39 cellular contexts compared by ENCODE assay signal in genomic region chr4:80301884-80302283, GRCh38. TPM values are rescaled to one million over a fixed set of nuclear protein-coding genes. Genes with fewer than 3 reads are reported as not detected.
"Had no signal": no experiment of that assay in that cellular context is flagged by ENCODE, and none has a peak within 500 bp of the region (broad histone marks: within the 10 kb centered on the region; RNA-seq: fewer than 3 reads in every experiment).

No MANE protein-coding gene starts in this region.

- H3K27ac ChIP-seq: adrenal gland, ascending aorta, body of pancreas, brain microvascular endothelial cell, breast epithelium, cardiac muscle cell had no signal

- H3K9me3 Mint-ChIP-seq: activated naive CD4-positive, alpha-beta T cell treated with anti-CD3 and anti-CD28 coated beads for 36 hours; activated naive CD4-positive, alpha-beta T cell treated with anti-CD3 and anti-CD28 coated beads, Interleukin-2, amount 50 U/mL, for 24 hours; activated naive CD4-positive, alpha-beta T cell treated with anti-CD3 and anti-CD28 coated beads, Interleukin-2, amount 50 U/mL, for 72 hours; activated naive CD8-positive, alpha-beta T cell treated with anti-CD3 and anti-CD28 coated beads for 36 hours; activated naive CD8-positive, alpha-beta T cell treated with anti-CD3 and anti-CD28 coated beads, Interleukin-2, amount 10 ng/mL, durations not matched to agents 7 days and 5 days; activated naive CD8-positive, alpha-beta T cell treated with anti-CD3 and anti-CD28 coated beads, Interleukin-2, amount 50 U/mL, for 24 hours; activated T-cell treated with anti-CD3 and anti-CD28 coated beads, Interleukin-2, amount 50 U/mL, for 4 hours; activated T-helper 1 cell treated with anti-CD3 and anti-CD28 coated beads, Interleukin-12 subunit alpha, Interleukin-12 subunit beta, Interleukin-2, Interleukin-4 antibody, amounts not matched to agents 30 ng/mL and 10 ng/mL and 1 ng/mL, durations not matched to agents 14 hours and 24 hours and 36 hours; activated T-helper 2 cell treated with anti-CD3 and anti-CD28 coated beads, Interferon-gamma antibody, Interleukin-2, Interleukin-4, amounts not matched to agents 10 μg/mL and 5 μg/mL and 100 μg/mL, durations not matched to agents 14 hours and 24 hours and 36 hours; brain; central memory CD8-positive, alpha-beta T cell had no signal

- DNase-seq: activated effector memory CD4-positive, alpha-beta T cell treated with anti-CD3 and anti-CD28 coated beads, Interleukin-2, amount 50 U/mL, for 16 hours; activated effector memory CD4-positive, alpha-beta T cell treated with Interleukin-2 at 50 U/mL for 16 hours; activated gamma-delta T cell; activated gamma-delta T cell treated with Interleukin-2 at 50 U/mL for 16 hours; activated naive CD4-positive, alpha-beta T cell; activated naive CD4-positive, alpha-beta T cell treated with anti-CD3 and anti-CD28 coated beads for 36 hours; activated naive CD4-positive, alpha-beta T cell treated with anti-CD3 and anti-CD28 coated beads, Interleukin-2, amount 10 ng/mL, durations not matched to agents 7 days and 5 days; activated naive CD4-positive, alpha-beta T cell treated with anti-CD3 and anti-CD28 coated beads, Interleukin-2, amount 50 U/mL, for 16 hours; activated naive CD4-positive, alpha-beta T cell treated with Interleukin-2 at 50 U/mL for 16 hours; activated naive CD8-positive, alpha-beta T cell treated with anti-CD3 and anti-CD28 coated beads for 36 hours; activated naive CD8-positive, alpha-beta T cell treated with anti-CD3 and anti-CD28 coated beads, Interleukin-2, amount 10 ng/mL, durations not matched to agents 7 days and 5 days; activated naive CD8-positive, alpha-beta T cell treated with anti-CD3 and anti-CD28 coated beads, Interleukin-2, amount 50 U/mL, for 24 hours; activated T-cell treated with anti-CD3 and anti-CD28 coated beads, Interleukin-2, amount 50 U/mL, for 1 hour; activated T-cell treated with anti-CD3 and anti-CD28 coated beads, Interleukin-2, amount 50 U/mL, for 4 hours; activated T-cell treated with anti-CD3 and anti-CD28 coated beads, Interleukin-2, amount 50 U/mL, for 48 hours; activated T-cell treated with anti-CD3 and anti-CD28 coated beads, Interleukin-2, amount 50 U/mL, for 72 hours; adrenal gland; amniotic stem cell; anterior cingulate cortex; aorta; body of pancreas; brain microvascular endothelial cell; caudate nucleus; central memory CD4-positive, alpha-beta T cell; cerebellar nuclear complex had no signal

- H3K36me3 ChIP-seq: adrenal gland, ascending aorta, brain microvascular endothelial cell, breast epithelium, cardiac muscle cell had no signal

- H3K27me3 Mint-ChIP-seq: activated naive CD4-positive, alpha-beta T cell treated with anti-CD3 and anti-CD28 coated beads, Interleukin-2, amount 10 ng/mL, durations not matched to agents 7 days and 5 days had no signal

- H3K27me3 ChIP-seq: adrenal gland, ascending aorta, body of pancreas, brain microvascular endothelial cell, breast epithelium, cardiac muscle cell had no signal

- H3K9me3 ChIP-seq: adrenal gland, ascending aorta, body of pancreas, breast epithelium had no signal

- H3K4me3 ChIP-seq: adrenal gland, ascending aorta, body of pancreas, breast epithelium, cardiac muscle cell had no signal

- ATAC-seq: activated naive CD4-positive, alpha-beta T cell treated with anti-CD3 and anti-CD28 coated beads, Interleukin-2, amount 50 U/mL, for 72 hours; activated naive CD8-positive, alpha-beta T cell treated with anti-CD3 and anti-CD28 coated beads, Interleukin-2, amount 50 U/mL, for 24 hours; activated T-cell treated with anti-CD3 and anti-CD28 coated beads, Interleukin-2, amount 50 U/mL, for 4 hours; activated T-cell treated with anti-CD3 and anti-CD28 coated beads, Interleukin-2, amount 50 U/mL, for 72 hours; activated T-helper 17 cell treated with anti-CD3 and anti-CD28 coated beads, Interleukin-2, amount 50 U/mL, for 72 hours; body of pancreas had no signal

- FAIRE-seq: astrocyte, bronchial epithelial cell had no signal

- H3K4me1 Mint-ChIP-seq: activated naive CD4-positive, alpha-beta T cell treated with anti-CD3 and anti-CD28 coated beads, Interleukin-2, amount 10 ng/mL, durations not matched to agents 7 days and 5 days; activated naive CD4-positive, alpha-beta T cell treated with anti-CD3 and anti-CD28 coated beads, Interleukin-2, amount 50 U/mL, for 24 hours; activated naive CD8-positive, alpha-beta T cell treated with anti-CD3 and anti-CD28 coated beads for 36 hours; activated naive CD8-positive, alpha-beta T cell treated with anti-CD3 and anti-CD28 coated beads, Interleukin-2, amount 10 ng/mL, durations not matched to agents 7 days and 5 days; activated naive CD8-positive, alpha-beta T cell treated with anti-CD3 and anti-CD28 coated beads, Interleukin-2, amount 50 U/mL, for 24 hours; activated T-helper 17 cell treated with anti-CD3 and anti-CD28 coated beads, Interleukin-2, amount 50 U/mL, for 72 hours; central memory CD8-positive, alpha-beta T cell had no signal

- H3K4me1 ChIP-seq: adrenal gland, ascending aorta, body of pancreas, breast epithelium had no signal

- H3K36me3 Mint-ChIP-seq: activated naive CD4-positive, alpha-beta T cell treated with anti-CD3 and anti-CD28 coated beads, Interleukin-2, amount 10 ng/mL, durations not matched to agents 7 days and 5 days; activated naive CD4-positive, alpha-beta T cell treated with anti-CD3 and anti-CD28 coated beads, Interleukin-2, amount 50 U/mL, for 24 hours; activated naive CD4-positive, alpha-beta T cell treated with anti-CD3 and anti-CD28 coated beads, Interleukin-2, amount 50 U/mL, for 72 hours; activated naive CD8-positive, alpha-beta T cell; activated naive CD8-positive, alpha-beta T cell treated with anti-CD3 and anti-CD28 coated beads for 36 hours; activated naive CD8-positive, alpha-beta T cell treated with anti-CD3 and anti-CD28 coated beads, Interleukin-2, amount 10 ng/mL, durations not matched to agents 7 days and 5 days; brain had no signal

- H3K27ac Mint-ChIP-seq: activated naive CD4-positive, alpha-beta T cell treated with anti-CD3 and anti-CD28 coated beads for 36 hours; activated naive CD4-positive, alpha-beta T cell treated with anti-CD3 and anti-CD28 coated beads, Interleukin-2, amount 10 ng/mL, durations not matched to agents 7 days and 5 days; activated naive CD4-positive, alpha-beta T cell treated with anti-CD3 and anti-CD28 coated beads, Interleukin-2, amount 50 U/mL, for 24 hours; activated naive CD8-positive, alpha-beta T cell; activated naive CD8-positive, alpha-beta T cell treated with anti-CD3 and anti-CD28 coated beads for 36 hours; activated naive CD8-positive, alpha-beta T cell treated with anti-CD3 and anti-CD28 coated beads, Interleukin-2, amount 10 ng/mL, durations not matched to agents 7 days and 5 days; activated naive CD8-positive, alpha-beta T cell treated with anti-CD3 and anti-CD28 coated beads, Interleukin-2, amount 50 U/mL, for 24 hours; activated T-cell treated with anti-CD3 and anti-CD28 coated beads, Interleukin-2, amount 50 U/mL, for 72 hours; activated T-helper 1 cell treated with anti-CD3 and anti-CD28 coated beads, Interleukin-12 subunit alpha, Interleukin-12 subunit beta, Interleukin-2, Interleukin-4 antibody, amounts not matched to agents 30 ng/mL and 10 ng/mL and 1 ng/mL, durations not matched to agents 14 hours and 24 hours and 36 hours; activated T-helper 17 cell treated with anti-CD3 and anti-CD28 coated beads, Interleukin-2, amount 50 U/mL, for 72 hours; activated T-helper 2 cell treated with anti-CD3 and anti-CD28 coated beads, Interferon-gamma antibody, Interleukin-2, Interleukin-4, amounts not matched to agents 10 μg/mL and 5 μg/mL and 100 μg/mL, durations not matched to agents 14 hours and 24 hours and 36 hours; brain had no signal

- H3K4me3 Mint-ChIP-seq: activated naive CD4-positive, alpha-beta T cell treated with anti-CD3 and anti-CD28 coated beads for 36 hours; activated naive CD4-positive, alpha-beta T cell treated with anti-CD3 and anti-CD28 coated beads, Interleukin-2, amount 10 ng/mL, durations not matched to agents 7 days and 5 days; activated naive CD4-positive, alpha-beta T cell treated with anti-CD3 and anti-CD28 coated beads, Interleukin-2, amount 50 U/mL, for 24 hours; activated naive CD8-positive, alpha-beta T cell; activated naive CD8-positive, alpha-beta T cell treated with anti-CD3 and anti-CD28 coated beads for 36 hours; activated naive CD8-positive, alpha-beta T cell treated with anti-CD3 and anti-CD28 coated beads, Interleukin-2, amount 10 ng/mL, durations not matched to agents 7 days and 5 days; activated naive CD8-positive, alpha-beta T cell treated with anti-CD3 and anti-CD28 coated beads, Interleukin-2, amount 50 U/mL, for 24 hours; activated T-cell treated with anti-CD3 and anti-CD28 coated beads, Interleukin-2, amount 50 U/mL, for 4 hours; activated T-cell treated with anti-CD3 and anti-CD28 coated beads, Interleukin-2, amount 50 U/mL, for 72 hours; activated T-helper 1 cell treated with anti-CD3 and anti-CD28 coated beads, Interleukin-12 subunit alpha, Interleukin-12 subunit beta, Interleukin-2, Interleukin-4 antibody, amounts not matched to agents 30 ng/mL and 10 ng/mL and 1 ng/mL, durations not matched to agents 14 hours and 24 hours and 36 hours; activated T-helper 17 cell treated with anti-CD3 and anti-CD28 coated beads, Interleukin-2, amount 50 U/mL, for 72 hours; brain; central memory CD8-positive, alpha-beta T cell had no signal

RNA-seq across cellular contexts. Expression of gene CFAP299, which starts 33.6 kb away (rescaled TPM):
- total RNA-seq: activated naive CD4-positive, alpha-beta T cell treated with anti-CD3 and anti-CD28 coated beads for 36 hours; activated naive CD4-positive, alpha-beta T cell treated with anti-CD3 and anti-CD28 coated beads, Interleukin-2, amount 50 U/mL, for 72 hours; activated naive CD8-positive, alpha-beta T cell treated with anti-CD3 and anti-CD28 coated beads for 36 hours; activated naive CD8-positive, alpha-beta T cell treated with anti-CD3 and anti-CD28 coated beads, Interleukin-2, amount 10 ng/mL, durations not matched to agents 7 days and 5 days; activated T-cell treated with anti-CD3 and anti-CD28 coated beads, Interleukin-2, amount 50 U/mL, for 4 hours; activated T-cell treated with anti-CD3 and anti-CD28 coated beads, Interleukin-2, amount 50 U/mL, for 72 hours; activated T-helper 1 cell treated with anti-CD3 and anti-CD28 coated beads, Interleukin-12 subunit alpha, Interleukin-12 subunit beta, Interleukin-2, Interleukin-4 antibody, amounts not matched to agents 30 ng/mL and 10 ng/mL and 1 ng/mL, durations not matched to agents 14 hours and 24 hours and 36 hours; activated T-helper 2 cell treated with anti-CD3 and anti-CD28 coated beads, Interferon-gamma antibody, Interleukin-2, Interleukin-4, amounts not matched to agents 10 μg/mL and 5 μg/mL and 100 μg/mL, durations not matched to agents 14 hours and 24 hours and 36 hours; adrenal gland; aorta; ascending aorta; astrocyte; body of pancreas; cardiac septum had no signal
- polyA plus RNA-seq: adrenal gland, aorta had no signal

RNA-seq across cellular contexts. Expression of gene FGF5, which starts 35.4 kb away (rescaled TPM):
- total RNA-seq: activated naive CD4-positive, alpha-beta T cell treated with anti-CD3 and anti-CD28 coated beads for 36 hours; activated naive CD4-positive, alpha-beta T cell treated with anti-CD3 and anti-CD28 coated beads, Interleukin-2, amount 50 U/mL, for 72 hours; activated naive CD8-positive, alpha-beta T cell treated with anti-CD3 and anti-CD28 coated beads for 36 hours; activated naive CD8-positive, alpha-beta T cell treated with anti-CD3 and anti-CD28 coated beads, Interleukin-2, amount 10 ng/mL, durations not matched to agents 7 days and 5 days; activated T-cell treated with anti-CD3 and anti-CD28 coated beads, Interleukin-2, amount 50 U/mL, for 4 hours; activated T-cell treated with anti-CD3 and anti-CD28 coated beads, Interleukin-2, amount 50 U/mL, for 72 hours; activated T-helper 1 cell treated with anti-CD3 and anti-CD28 coated beads, Interleukin-12 subunit alpha, Interleukin-12 subunit beta, Interleukin-2, Interleukin-4 antibody, amounts not matched to agents 30 ng/mL and 10 ng/mL and 1 ng/mL, durations not matched to agents 14 hours and 24 hours and 36 hours; activated T-helper 17 cell treated with anti-CD3 and anti-CD28 coated beads, Interleukin-2, amount 50 U/mL, for 72 hours; adrenal gland; ascending aorta; body of pancreas; breast epithelium had no signal
- polyA plus RNA-seq: adrenal gland, aorta had no signal
